Comparison of ENCODE assay signal across 8 cellular contexts in genomic region chr10:22436526-22436892, GRCh38.
A peak's percentile ranks its signal among the peaks of the same experiment; 100 is the strongest.
DNase-seq lines count a peak whose midpoint lies in the region; ATAC-seq lines count a peak whose summit lies in the region.

No MANE protein-coding gene starts in this region.

- H3K9me3 Mint-ChIP-seq in dendritic cell treated with granulocyte-macrophage colony-stimulating factor and Interleukin-4, amounts not matched to agents 40 ng/mL and 50 ng/mL, for 4 days, result no peaks in the 10 kb centered on the region
- H3K9me3 Mint-ChIP-seq in naive thymus-derived CD4-positive, alpha-beta T cell, result peaks cover 0 to 1% (median 0%) of the 10 kb centered on the region in 11 donors

- peaks cover 11% of the 10 kb centered on the region for H3K36me3 Mint-ChIP-seq in dendritic cell treated with granulocyte-macrophage colony-stimulating factor and Interleukin-4, amounts not matched to agents 40 ng/mL and 50 ng/mL, for 4 days (ENCODE audit: low read depth)
- peaks cover 0 to 12% (median 0%) of the 10 kb centered on the region in 5 donors for H3K36me3 Mint-ChIP-seq in naive thymus-derived CD4-positive, alpha-beta T cell

- CTCF ChIA-PET in naive thymus-derived CD4-positive, alpha-beta T cell (lab: Charles Lee), result interaction anchor here (0.7 to 1.4 kb wide), 4 partner anchors 24 to 967 kb away, joined by 3 to 5 read pairs (median 3); no protein-coding TSS in a partner anchor

- H3K9me3 ChIP-seq in naive thymus-derived CD4-positive, alpha-beta T cell (ENCODE audit: control insufficient read depth in 2 of 3, low read length in 3 of 3), result no peaks in the 10 kb centered on the region

- H3K27me3 Mint-ChIP-seq in dendritic cell treated with granulocyte-macrophage colony-stimulating factor and Interleukin-4, amounts not matched to agents 40 ng/mL and 50 ng/mL, for 4 days, result peaks cover 22% of the 10 kb centered on the region
- H3K27me3 Mint-ChIP-seq in naive thymus-derived CD4-positive, alpha-beta T cell, result peaks cover 0 to 22% (median 0%) of the 10 kb centered on the region in 5 donors

- peaks cover 56% of the 10 kb centered on the region for H3K4me1 Mint-ChIP-seq in dendritic cell treated with granulocyte-macrophage colony-stimulating factor and Interleukin-4, amounts not matched to agents 40 ng/mL and 50 ng/mL, for 4 days (ENCODE audit: low read depth)
- peaks cover 12 to 44% (median 35%) of the 10 kb centered on the region in 7 donors for H3K4me1 Mint-ChIP-seq in naive thymus-derived CD4-positive, alpha-beta T cell

- peak; percentile 34 for DNase-seq in D341Med (ENCODE audit: low spot score)
- DNase-seq in NOMO-1 treated with dmso at 0.1 percent for 144 hours (lab: John Stamatoyannopoulos, UW; ENCODE audit: unreplicated experiment), result peak; percentile 27
- DNase-seq in naive thymus-derived CD4-positive, alpha-beta T cell, result no peak
- no peak for DNase-seq in KBM-7
- DNase-seq in GF-D8 (lab: John Stamatoyannopoulos, UW), result no peak
- no peak for DNase-seq in pons (ENCODE audit: low spot score)

- H3K4me1 ChIP-seq in naive thymus-derived CD4-positive, alpha-beta T cell (ENCODE audit: control insufficient read depth in 2 of 2, insufficient read depth in 2 of 2, low read length in 2 of 2), result peaks cover 10 to 19% of the 10 kb centered on the region in 2 donors

- peaks cover 0 to 4% (median 0%) of the 10 kb centered on the region in 3 experiments for H3K36me3 ChIP-seq in naive thymus-derived CD4-positive, alpha-beta T cell (ENCODE audit: control insufficient read depth in 2 of 3, insufficient read depth in 3 of 3, low read length in 3 of 3)

- ATAC-seq in GM21529 (IDR thresholded peaks at IDR 0.05; ENCODE audit: unreplicated experiment), result peak; percentile 35
- ATAC-seq in naive thymus-derived CD4-positive, alpha-beta T cell, result peak; percentile 46

- in situ Hi-C loops in KBM-7 (cut with MboI; ENCODE audit: low pct_unique_long_range_greater_than_20kb, low sequenced_read_pairs), result no loop called here

- peak overlapping the region; percentile 85 for H3K4me3 ChIP-seq in naive thymus-derived CD4-positive, alpha-beta T cell (ENCODE audit: low read length)

- peak overlapping the region; percentile 99 for H3K27ac Mint-ChIP-seq in dendritic cell treated with granulocyte-macrophage colony-stimulating factor and Interleukin-4, amounts not matched to agents 40 ng/mL and 50 ng/mL, for 4 days
- peak overlapping the region; percentile 74 to 98 (median 97) for H3K27ac Mint-ChIP-seq in naive thymus-derived CD4-positive, alpha-beta T cell

- POLR2A ChIA-PET in naive thymus-derived CD4-positive, alpha-beta T cell (lab: Charles Lee), result interaction anchor here (0.6 to 3.7 kb wide), 39 partner anchors 10 to 911 kb away, joined by 3 to 38 read pairs (median 4); partner anchors contain the start of genes COMMD3, DNAJC1, SKIDA1 and SPAG6

- peak overlapping the region; percentile 88 for H3K4me3 Mint-ChIP-seq in dendritic cell treated with granulocyte-macrophage colony-stimulating factor and Interleukin-4, amounts not matched to agents 40 ng/mL and 50 ng/mL, for 4 days
- peak overlapping the region; percentile 90 to 97 (median 96) for H3K4me3 Mint-ChIP-seq in naive thymus-derived CD4-positive, alpha-beta T cell

- no peaks in the 10 kb centered on the region for H3K27me3 ChIP-seq in naive thymus-derived CD4-positive, alpha-beta T cell (ENCODE audit: control insufficient read depth in 2 of 2, insufficient read depth in 2 of 2, low read length in 2 of 2)

- H3K27ac ChIP-seq in naive thymus-derived CD4-positive, alpha-beta T cell (ENCODE audit: low read depth, low read length), result peak overlapping the region; percentile 88

- intact Hi-C loops in dendritic cell treated with granulocyte-macrophage colony-stimulating factor and Interleukin-4, amounts not matched to agents 40 ng/mL and 50 ng/mL, for 4 days (cut with micrococcal nuclease), result loop anchor here (5.0 to 10.0 kb wide), 8 partner anchors 104 to 912 kb away; partner anchors contain the start of genes COMMD3, DNAJC1, PIP4K2A and SKIDA1
- intact Hi-C loops in naive thymus-derived CD4-positive, alpha-beta T cell (cut with micrococcal nuclease), result loop anchor here (1.0 to 10.0 kb wide), 18 partner anchors 38 to 998 kb away; partner anchors contain the start of genes COMMD3 (in 2 of the 2), MLLT10 (in 2 of the 2), MSRB2 (in 1 of the 2) and OTUD1 (in 1 of the 2)

Comparison
In these comparisons a context has a peak if more than half of its experiments do, and no peak if none do; other contexts are left out.
1. DNase-seq: peak in D341Med (single experiment) and NOMO-1 treated with dmso at 0.1 percent for 144 hours (single experiment); none in naive thymus-derived CD4-positive, alpha-beta T cell (0 of 9), KBM-7 (single experiment), GF-D8 (single experiment) and pons (single experiment).